ENCODE assay signal across 17 cellular contexts in genomic region chr9:16282216-16282615, GRCh38.
DNase-seq lines count a peak whose midpoint lies in the region; ATAC-seq lines count a peak whose summit lies in the region.
"Had no signal": no experiment of that assay in that cellular context is flagged by ENCODE, and none has a peak within 500 bp of the region (broad histone marks: within the 10 kb centered on the region; RNA-seq: fewer than 3 reads in every experiment).

No MANE protein-coding gene starts in this region.

- peak; percentile 66 for DNase-seq in GM04503 (ENCODE audit: low read depth)
- DNase-seq in RPMI7951 (ENCODE audit: low read depth) = peak; percentile 29
- DNase-seq in fibroblast of peridontal ligament (ENCODE audit: extremely low read depth) = peak; percentile 97
- DNase-seq in renal cortical epithelial cell (ENCODE audit: low read depth) = peak; percentile 95
- DNase-seq in SJCRH30 = no peak
- no peak for DNase-seq in SHP77 treated with DMSO at 0.1 percent for 48 hours (lab: John Stamatoyannopoulos, UW)
- DNase-seq: activated CD4-positive, CD25-positive, alpha-beta regulatory T cell; activated naive CD4-positive, alpha-beta T cell treated with Interleukin-2 at 50 U/mL for 16 hours; MM.1S; NCI-H2171 treated with DMSO at 0.1 percent for 48 hours; retina; stimulated activated CD4-positive, alpha-beta T cell treated with anti-CD3 and anti-CD28 coated beads, Interleukin-2, amount 100 ng/mL, for 48 hours had no signal

- no peak overlapping the region for H3K4me3 ChIP-seq in SJCRH30
- H3K4me3 ChIP-seq: cardiac muscle cell had no signal

- H3K9me3 ChIP-seq in SJCRH30 (replicated peaks) = no peaks in the 10 kb centered on the region

- H3K36me3 ChIP-seq in SJCRH30 = no peaks in the 10 kb centered on the region
- H3K36me3 ChIP-seq: cardiac muscle cell had no signal

- no peaks in the 10 kb centered on the region for H3K4me1 ChIP-seq in SJCRH30

- H3K27me3 ChIP-seq in SJCRH30 = no peaks in the 10 kb centered on the region
- H3K27me3 ChIP-seq: cardiac muscle cell had no signal

- no peak overlapping the region for H3K27ac ChIP-seq in SJCRH30
- H3K27ac ChIP-seq: cardiac muscle cell had no signal

- ATAC-seq in HG03439 (IDR thresholded peaks at IDR 0.05; ENCODE audit: unreplicated experiment) (no peak), GM19324 (IDR thresholded peaks at IDR 0.05; ENCODE audit: low FRiP score, unreplicated experiment) (no peak)
- ATAC-seq: CD8-positive, alpha-beta T cell; left lobe of liver had no signal

Comparison
In these comparisons a context has a peak if more than half of its experiments do, and no peak if none do; other contexts are left out.
1. DNase-seq: peak in GM04503 (single experiment), RPMI7951 (single experiment), fibroblast of peridontal ligament (single experiment) and renal cortical epithelial cell (single experiment); none in SJCRH30 (0 of 2) and SHP77 treated with DMSO at 0.1 percent for 48 hours (single experiment).